In the genomic region with DNA sequence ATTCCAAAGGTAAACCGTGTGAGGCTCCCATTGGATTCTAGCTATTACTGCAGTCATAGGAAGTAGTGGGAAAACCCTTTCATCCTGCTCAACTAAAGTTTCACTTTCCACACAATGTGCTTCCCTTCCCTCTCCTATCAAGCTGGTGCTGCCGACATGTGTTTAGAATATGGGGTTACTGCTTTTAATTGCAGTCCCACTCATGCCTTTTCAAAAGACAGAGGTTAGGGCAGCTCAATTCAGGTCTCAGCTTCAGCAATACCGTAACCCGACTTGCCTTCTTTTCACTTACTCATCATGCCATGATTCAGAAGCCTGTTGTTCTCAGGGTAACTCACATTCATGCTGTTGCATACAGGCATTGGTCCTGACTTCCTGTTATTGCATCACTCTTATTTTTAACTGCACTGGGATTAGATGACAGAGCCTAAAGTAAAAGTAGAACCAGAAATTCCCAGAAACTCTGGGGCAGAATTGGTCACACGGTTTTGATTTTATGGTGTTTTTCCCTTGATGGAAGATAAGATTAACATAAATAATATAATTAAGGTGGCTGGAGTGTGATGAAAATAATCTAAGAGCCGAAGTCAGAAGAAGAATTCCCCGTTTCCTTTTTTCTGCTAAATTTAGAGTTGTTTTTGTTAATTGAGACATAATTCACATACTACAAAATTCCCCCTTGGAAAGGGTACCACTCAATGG, we compare ENCODE assay signal across 8 cellular contexts. TPM values are rescaled to one million over a fixed set of nuclear protein-coding genes. Genes with fewer than 3 reads are reported as not detected.
DNase-seq lines count a peak whose midpoint lies in the region; ATAC-seq and TF ChIP-seq lines count a peak whose summit lies in the region.

No MANE protein-coding gene starts in this region.

- H3K36me3 ChIP-seq in gastroesophageal sphincter (no peaks in the 10 kb centered on the region), skeletal muscle satellite cell (ENCODE audit: insufficient read depth, low read length) (no peaks in the 10 kb centered on the region)

- WGBS in gastroesophageal sphincter (ENCODE audit: low coverage in 1 of 2), 2 donors, result 25 to 37% methylated on average over 7 of the region's 7 CpGs

- CTCF ChIA-PET in activated CD4-positive, alpha-beta memory T cell treated with anti-CD3 and anti-CD28 coated beads, Interleukin-2, amount 10 ng/mL, durations not matched to agents 7 days and 5 days (lab: Charles Lee), result interaction anchor here (0.6 to 1.2 kb wide), 3 partner anchors 22 to 135 kb away, joined by 3 to 4 read pairs (median 3); a partner anchor contains a TSS

- H3K27me3 ChIP-seq in gastroesophageal sphincter (no peaks in the 10 kb centered on the region), skeletal muscle satellite cell (ENCODE audit: control insufficient read depth, insufficient read depth, low read length) (no peaks in the 10 kb centered on the region)

- H3K4me2 ChIP-seq in skeletal muscle satellite cell (ENCODE audit: low read length), result peak overlapping the region; percentile 77

- H3K4me3 ChIP-seq in gastroesophageal sphincter (peak overlapping the region; percentile 16 to 34), skeletal muscle satellite cell (ENCODE audit: low read length) (peak overlapping the region; percentile 46)

- H3K27me3 Mint-ChIP-seq in activated CD4-positive, alpha-beta memory T cell treated with anti-CD3 and anti-CD28 coated beads, Interleukin-2, amount 10 ng/mL, durations not matched to agents 7 days and 5 days, result no peaks in the 10 kb centered on the region

- no peak for TF ChIP-seq EP300 in gastroesophageal sphincter (IDR thresholded peaks at IDR 0.05)

- H3K27ac ChIP-seq in gastroesophageal sphincter, result peak overlapping the region; percentile 66 to 78 (median 71)

- no peak for TF ChIP-seq CTCF in gastroesophageal sphincter (IDR thresholded peaks at IDR 0.05)

- ATAC-seq in gastroesophageal sphincter (peak; percentile 95), HG02938 (IDR thresholded peaks at IDR 0.05; ENCODE audit: unreplicated experiment) (no peak), GM19452 (IDR thresholded peaks at IDR 0.05; ENCODE audit: unreplicated experiment) (no peak)

- no peak for TF ChIP-seq POLR2A in gastroesophageal sphincter (IDR thresholded peaks at IDR 0.05)

- peaks cover 5% of the 10 kb centered on the region for H3K36me3 Mint-ChIP-seq in activated CD4-positive, alpha-beta memory T cell treated with anti-CD3 and anti-CD28 coated beads, Interleukin-2, amount 10 ng/mL, durations not matched to agents 7 days and 5 days (ENCODE audit: low read depth)

- peaks cover 0 to 16% (median 4%) of the 10 kb centered on the region in 3 donors for H3K4me1 ChIP-seq in gastroesophageal sphincter
- peaks cover 29% of the 10 kb centered on the region for H3K4me1 ChIP-seq in skeletal muscle satellite cell (ENCODE audit: control insufficient read depth, insufficient read depth, low read length)

- no peaks in the 10 kb centered on the region for H3K9me3 Mint-ChIP-seq in activated CD4-positive, alpha-beta memory T cell treated with anti-CD3 and anti-CD28 coated beads, Interleukin-2, amount 10 ng/mL, durations not matched to agents 7 days and 5 days

- peak overlapping the region; percentile 53 for H3K9ac ChIP-seq in skeletal muscle satellite cell (ENCODE audit: low read depth, low read length)

- H3K27ac Mint-ChIP-seq in activated CD4-positive, alpha-beta memory T cell treated with anti-CD3 and anti-CD28 coated beads, Interleukin-2, amount 10 ng/mL, durations not matched to agents 7 days and 5 days, result peak overlapping the region; percentile 54

- H3K4me1 Mint-ChIP-seq in activated CD4-positive, alpha-beta memory T cell treated with anti-CD3 and anti-CD28 coated beads, Interleukin-2, amount 10 ng/mL, durations not matched to agents 7 days and 5 days, result peaks cover 57% of the 10 kb centered on the region

- H3K9me3 ChIP-seq in gastroesophageal sphincter, result no peaks in the 10 kb centered on the region
- H3K9me3 ChIP-seq in skeletal muscle satellite cell (replicated peaks; ENCODE audit: low read length), result no peaks in the 10 kb centered on the region

- no peak overlapping the region for H3K4me3 Mint-ChIP-seq in activated CD4-positive, alpha-beta memory T cell treated with anti-CD3 and anti-CD28 coated beads, Interleukin-2, amount 10 ng/mL, durations not matched to agents 7 days and 5 days

- POLR2A ChIA-PET in activated CD4-positive, alpha-beta memory T cell treated with anti-CD3 and anti-CD28 coated beads, Interleukin-2, amount 10 ng/mL, durations not matched to agents 7 days and 5 days (lab: Charles Lee), result interaction anchor here (1.0 to 1.2 kb wide), 3 partner anchors 26 to 60 kb away, joined by 3 read pairs; a partner anchor contains a TSS

- DNase-seq in Ammon's horn (ENCODE audit: low spot score) (peak; percentile 23), HT-29 (ENCODE audit: low spot score) (peak; percentile 28), COR-L47 (lab: John Stamatoyannopoulos, UW) (no peak)
- DNase-seq in activated CD4-positive, alpha-beta memory T cell treated with anti-CD3 and anti-CD28 coated beads, Interleukin-2, amount 10 ng/mL, durations not matched to agents 7 days and 5 days, result no peak

RNA-seq across cellular contexts. Expression of a gene that starts 45.7 kb away (rescaled TPM):
- 0.25 TPM in 1 of 2 replicates, not detected in the other for total RNA-seq in HT-29 (2014; rRNA removed; shearing (Covaris generic))
- total RNA-seq in activated CD4-positive, alpha-beta memory T cell treated with anti-CD3 and anti-CD28 coated beads, Interleukin-2, amount 10 ng/mL, durations not matched to agents 7 days and 5 days, result under 1 TPM; 0.23 to 0.40 TPM
- 1 to 10 TPM in 2 of 4 donors, under 1 TPM in 2; 0.17 to 2.7 (median 1.1) TPM for total RNA-seq in gastroesophageal sphincter
- total RNA-seq in skeletal muscle satellite cell (2012; rRNA removed), result not detected in 2 replicates

RNA-seq across cellular contexts. Expression of a gene that starts 52.6 kb away (rescaled TPM):
- total RNA-seq in HT-29 (2014; rRNA removed; shearing (Covaris generic)), result 0.10 and 0.58 TPM in 2 replicates
- under 1 TPM; 0.23 to 0.40 TPM for total RNA-seq in activated CD4-positive, alpha-beta memory T cell treated with anti-CD3 and anti-CD28 coated beads, Interleukin-2, amount 10 ng/mL, durations not matched to agents 7 days and 5 days
- total RNA-seq in gastroesophageal sphincter, result under 1 TPM in 3 of 4 donors, not detected in 1; 0.12 to 0.40 (median 0.31) TPM
- not detected in 2 replicates for total RNA-seq in skeletal muscle satellite cell (2012; rRNA removed)

RNA-seq across cellular contexts. Expression of a gene that starts 59.1 kb away (rescaled TPM):
- 7.7 and 12.7 TPM in 2 replicates for total RNA-seq in HT-29 (2014; rRNA removed; shearing (Covaris generic))
- total RNA-seq in activated CD4-positive, alpha-beta memory T cell treated with anti-CD3 and anti-CD28 coated beads, Interleukin-2, amount 10 ng/mL, durations not matched to agents 7 days and 5 days, result 10 to 100 TPM; 63.6 to 76.7 TPM
- 100 to 1,000 TPM in 1 of 4 donors, 10 to 100 TPM in 3; 62.2 to 108 (median 83.4) TPM for total RNA-seq in gastroesophageal sphincter
- total RNA-seq in skeletal muscle satellite cell (2012; rRNA removed), result 46.3 and 62.6 TPM in 2 replicates

Comparison
In these comparisons a context has a peak if more than half of its experiments do, and no peak if none do; other contexts are left out.
1. DNase-seq: peak in Ammon's horn (single experiment) and HT-29 (single experiment); none in activated CD4-positive, alpha-beta memory T cell treated with anti-CD3 and anti-CD28 coated beads, Interleukin-2, amount 10 ng/mL, durations not matched to agents 7 days and 5 days (single experiment) and COR-L47 (single experiment).